19 cellular contexts compared by ENCODE assay signal in the genomic region with DNA sequence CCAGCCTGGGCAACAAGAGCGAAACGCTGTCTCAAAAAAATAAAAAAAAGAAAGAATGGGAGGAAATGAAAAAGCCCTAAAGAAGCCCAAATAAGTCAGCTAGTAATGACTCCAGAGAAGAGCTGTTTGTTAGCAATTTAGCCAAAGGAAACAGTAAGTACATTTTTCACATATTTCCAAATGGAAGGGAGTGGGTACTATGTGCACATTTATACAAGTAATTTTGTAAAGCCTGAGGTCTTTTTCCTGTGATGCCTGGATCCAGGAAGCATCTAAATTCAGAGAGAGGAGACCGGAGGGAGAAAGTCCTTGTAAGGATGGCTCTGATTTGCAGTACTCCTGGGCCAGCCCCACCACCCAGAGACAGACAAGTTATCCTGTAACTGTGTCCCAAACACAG. TPM values are rescaled to one million over a fixed set of nuclear protein-coding genes. Genes with fewer than 3 reads are reported as not detected.
DNase-seq lines count a peak whose midpoint lies in the region; ATAC-seq and TF ChIP-seq lines count a peak whose summit lies in the region.
"Had no signal": no experiment of that assay in that cellular context is flagged by ENCODE, and none has a peak within 500 bp of the region (broad histone marks: within the 10 kb centered on the region; RNA-seq: fewer than 3 reads in every experiment).

No MANE protein-coding gene starts in this region.

- H3K27me3 ChIP-seq in tibial artery (no peaks in the 10 kb centered on the region), thyroid gland (no peaks in the 10 kb centered on the region), uterus (no peaks in the 10 kb centered on the region)

- intact Hi-C loops in tibial artery (cut with DNase I; ENCODE audit: low total_unique reads) (no loop called here), thyroid gland (cut with DNase I) (no loop called here), sciatic nerve (cut with DNase I) (no loop called here), uterus (cut with DNase I; ENCODE audit: low total_unique reads) (no loop called here)

- peak overlapping the region; percentile 47 for H3K27ac Mint-ChIP-seq in mesothelial cell of epicardium

- H3K36me3 ChIP-seq in tibial artery (no peaks in the 10 kb centered on the region), thyroid gland (no peaks in the 10 kb centered on the region), uterus (no peaks in the 10 kb centered on the region)

- in situ Hi-C loops in G401 (cut with HindIII; ENCODE audit: low sequenced_read_pairs), result no loop called here

- no peaks in the 10 kb centered on the region for H3K9me3 Mint-ChIP-seq in mesothelial cell of epicardium

- peak overlapping the region; percentile 1 to 44 for H3K27ac ChIP-seq in tibial artery
- no peak overlapping the region for H3K27ac ChIP-seq in thyroid gland
- no peak overlapping the region for H3K27ac ChIP-seq in uterus

- H3K4me1 ChIP-seq in tibial artery (peaks cover 0 to 13% (median 2%) of the 10 kb centered on the region in 4 donors), thyroid gland (no peaks in the 10 kb centered on the region), uterus (no peaks in the 10 kb centered on the region)

- WGBS in thyroid gland, 2 donors, result 83 to 85% methylated on average over 3 of the region's 3 CpGs

- H3K4me1 Mint-ChIP-seq in mesothelial cell of epicardium, result peaks cover 18% of the 10 kb centered on the region

- DNase-seq in G401 (ENCODE audit: low spot score), result peak; percentile 20
- peak; percentile 41 for DNase-seq in dermis blood vessel endothelial cell
- no peak for DNase-seq in mesothelial cell of epicardium (ENCODE audit: low spot score in 2 of 2, unreplicated experiment in 2 of 2)
- DNase-seq in tibial artery, result no peak
- no peak for DNase-seq in thyroid gland
- DNase-seq in sciatic nerve (ENCODE audit: low spot score), result no peak
- DNase-seq in activated CD4-positive, alpha-beta T cell treated with anti-CD3 and anti-CD28 coated beads, Interleukin-2, amount 50 U/mL, for 4 hours, result no peak
- DNase-seq in uterus, result no peak
- DNase-seq: C1 segment of cervical spinal cord, DND-41, GF-D8, GOT3, KBM-7, NCI-H1436, NCI-H2029, NCI-H2171 treated with DMSO at 0.1 percent for 48 hours, NCI-H446 treated with DMSO at 0.1 percent for 48 hours, NCI-H748 treated with DMSO at 0.1 percent for 48 hours had no signal

- no peaks in the 10 kb centered on the region for H3K36me3 Mint-ChIP-seq in mesothelial cell of epicardium

- H3K27me3 Mint-ChIP-seq in mesothelial cell of epicardium (ENCODE audit: low read depth), result no peaks in the 10 kb centered on the region

- TF ChIP-seq POLR2A in thyroid gland (IDR thresholded peaks at IDR 0.05), result no peak
- TF ChIP-seq POLR2A in uterus (IDR thresholded peaks at IDR 0.05), result no peak

- H3K4me3 ChIP-seq in tibial artery, result no peak overlapping the region
- H3K4me3 ChIP-seq in thyroid gland (replicated peaks in 1 of 3), result no peak overlapping the region
- H3K4me3 ChIP-seq in uterus, result no peak overlapping the region

- no peak overlapping the region for H3K4me3 Mint-ChIP-seq in mesothelial cell of epicardium

- ATAC-seq in sciatic nerve, result no peak

- TF ChIP-seq CTCF in mesothelial cell of epicardium (IDR thresholded peaks at IDR 0.05; ENCODE audit: unreplicated experiment) (no peak), tibial artery (IDR thresholded peaks at IDR 0.05) (no peak), thyroid gland (IDR thresholded peaks at IDR 0.05) (no peak), uterus (IDR thresholded peaks at IDR 0.05) (no peak)

- no peaks in the 10 kb centered on the region for H3K9me3 ChIP-seq in tibial artery
- H3K9me3 ChIP-seq in thyroid gland, result no peaks in the 10 kb centered on the region
- H3K9me3 ChIP-seq in uterus, result no peaks in the 10 kb centered on the region

RNA-seq across cellular contexts. Expression of gene FBP1, which starts 14.7 kb away (rescaled TPM):
- 0.49 and 1.3 TPM in 2 replicates for total RNA-seq in G401 (2014; rRNA removed; shearing (Covaris generic))
- total RNA-seq in dermis blood vessel endothelial cell (1.3 and 2.2 TPM in 2 replicates), mesothelial cell of epicardium (5.3 to 6.5 TPM (median 5.9 TPM) in 3 replicates), thyroid gland (10 to 100 TPM; 20.3 to 31.8 (median 23.1) TPM), sciatic nerve (13.6 TPM), uterus (1 to 10 TPM in 1 of 4 donors, under 1 TPM in 2, not detected in 1; 0.29 to 2.6 (median 0.90) TPM)

RNA-seq across cellular contexts. Expression of gene FBP2, which starts 31.0 kb away (rescaled TPM):
- 0.14 TPM in 1 of 2 replicates, not detected in the other for total RNA-seq in G401 (2014; rRNA removed; shearing (Covaris generic))
- not detected in 2 replicates for total RNA-seq in dermis blood vessel endothelial cell
- total RNA-seq in mesothelial cell of epicardium, result not detected in 3 replicates
- total RNA-seq in thyroid gland, result not detected
- total RNA-seq in sciatic nerve, result not detected
- not detected for total RNA-seq in uterus
- total RNA-seq: A172 had no signal

Comparison
In these comparisons a context has a peak if more than half of its experiments do, and no peak if none do; other contexts are left out.
1. DNase-seq: peak in G401 (single experiment) and dermis blood vessel endothelial cell (single experiment); none in mesothelial cell of epicardium (0 of 2), tibial artery (0 of 2), thyroid gland (0 of 2), sciatic nerve (single experiment), activated CD4-positive, alpha-beta T cell treated with anti-CD3 and anti-CD28 coated beads, Interleukin-2, amount 50 U/mL, for 4 hours (0 of 2) and uterus (0 of 2).
2. H3K27ac ChIP-seq: peak in tibial artery (2 of 2); none in thyroid gland (0 of 3) and uterus (0 of 2).